33 cellular contexts compared by ENCODE assay signal in genomic region chr5:160427607-160428006, GRCh38. TPM values are rescaled to one million over a fixed set of nuclear protein-coding genes. Genes with fewer than 3 reads are reported as not detected.
"Had no signal": no experiment of that assay in that cellular context is flagged by ENCODE, and none has a peak within 500 bp of the region (broad histone marks: within the 10 kb centered on the region; RNA-seq: fewer than 3 reads in every experiment).

No MANE protein-coding gene starts in this region.

- DNase-seq: activated CD4-positive, alpha-beta T cell treated with anti-CD3 and anti-CD28 coated beads, Interleukin-2, amount 10 ng/mL, durations not matched to agents 24 days and 14 days; activated CD4-positive, alpha-beta T cell treated with anti-CD3 and anti-CD28 coated beads, Interleukin-2, amount 50 U/mL, for 4 hours; activated CD8-positive, alpha-beta T cell treated with anti-CD3 and anti-CD28 coated beads for 36 hours; activated gamma-delta T cell; activated naive CD4-positive, alpha-beta T cell treated with Interleukin-2 at 50 U/mL for 16 hours; activated naive CD8-positive, alpha-beta T cell treated with anti-CD3 and anti-CD28 coated beads, Interleukin-2, amount 10 ng/mL, durations not matched to agents 7 days and 5 days; activated T-cell treated with anti-CD3 and anti-CD28 coated beads, Interleukin-2, amount 50 U/mL, for 24 hours; amygdala; Kasumi-1; KG1; MM.1S; MV-4-11; NCI-H1092; NCI-H1436 treated with DMSO at 0.1 percent for 48 hours; NCI-H1694 treated with DMSO at 0.1 percent for 48 hours; NCI-H2081; NCI-H2171; NCI-H510A treated with DMSO at 0.1 percent for 48 hours; NCI-H748 treated with DMSO at 0.1 percent for 48 hours; NK-92 treated with Interleukin-12 subunit alpha and Interleukin-12 subunit beta, amount 100 ng/mL, for 24 hours; PC-3; Peyer's patch; RPMI8226; SHP77 treated with DMSO at 0.1 percent for 48 hours; SK-N-SH had no signal

- H3K27me3 ChIP-seq: ascending aorta, cardiac muscle cell, Peyer's patch, SJSA1 had no signal

- H3K9me3 ChIP-seq: ascending aorta, Peyer's patch, SJSA1, SK-N-SH had no signal

- H3K4me3 ChIP-seq: ascending aorta, cardiac muscle cell, Peyer's patch, SJSA1 had no signal

- H3K4me1 ChIP-seq: ascending aorta had no signal

- H3K36me3 ChIP-seq: ascending aorta, Peyer's patch had no signal

- H3K9me3 Mint-ChIP-seq: activated CD4-positive, alpha-beta T cell treated with anti-CD3 and anti-CD28 coated beads, Interleukin-2, amount 10 ng/mL, durations not matched to agents 24 days and 14 days; activated CD8-positive, alpha-beta T cell treated with anti-CD3 and anti-CD28 coated beads for 36 hours; activated naive CD4-positive, alpha-beta T cell treated with anti-CD3 and anti-CD28 coated beads, Interleukin-2, amount 50 U/mL, for 24 hours; activated naive CD8-positive, alpha-beta T cell treated with anti-CD3 and anti-CD28 coated beads, Interleukin-2, amount 10 ng/mL, durations not matched to agents 7 days and 5 days; activated T-cell treated with anti-CD3 and anti-CD28 coated beads, Interleukin-2, amount 50 U/mL, for 24 hours; activated T-helper 2 cell treated with anti-CD3 and anti-CD28 coated beads, Interferon-gamma antibody, Interleukin-2, Interleukin-4, amounts not matched to agents 10 μg/mL and 5 μg/mL and 100 μg/mL, durations not matched to agents 14 hours and 24 hours and 36 hours; T-helper 1 cell treated with Interleukin-12 subunit alpha and Interleukin-12 subunit beta and Interleukin-4 antibody, amounts not matched to agents 30 μg/mL and 1 μg/mL, for 36 hours; T-helper 2 cell treated with Interferon-gamma antibody and Interleukin-4, amounts not matched to agents 5 μg/mL and 100 μg/mL, for 36 hours had no signal

- H3K27ac ChIP-seq: ascending aorta, cardiac muscle cell, Peyer's patch, SJSA1 had no signal

- H3K27me3 Mint-ChIP-seq: activated CD4-positive, alpha-beta T cell treated with anti-CD3 and anti-CD28 coated beads, Interleukin-2, amount 10 ng/mL, durations not matched to agents 24 days and 14 days; activated CD8-positive, alpha-beta T cell treated with anti-CD3 and anti-CD28 coated beads for 36 hours; activated naive CD4-positive, alpha-beta T cell treated with anti-CD3 and anti-CD28 coated beads, Interleukin-2, amount 50 U/mL, for 24 hours; activated naive CD8-positive, alpha-beta T cell treated with anti-CD3 and anti-CD28 coated beads, Interleukin-2, amount 10 ng/mL, durations not matched to agents 7 days and 5 days; activated T-cell treated with anti-CD3 and anti-CD28 coated beads, Interleukin-2, amount 50 U/mL, for 24 hours had no signal

- H3K4me3 Mint-ChIP-seq: activated CD4-positive, alpha-beta T cell treated with anti-CD3 and anti-CD28 coated beads, Interleukin-2, amount 10 ng/mL, durations not matched to agents 24 days and 14 days; activated CD8-positive, alpha-beta T cell treated with anti-CD3 and anti-CD28 coated beads for 36 hours; activated naive CD4-positive, alpha-beta T cell treated with anti-CD3 and anti-CD28 coated beads, Interleukin-2, amount 50 U/mL, for 24 hours; activated naive CD8-positive, alpha-beta T cell treated with anti-CD3 and anti-CD28 coated beads, Interleukin-2, amount 10 ng/mL, durations not matched to agents 7 days and 5 days; activated T-cell treated with anti-CD3 and anti-CD28 coated beads, Interleukin-2, amount 50 U/mL, for 24 hours; T-helper 1 cell treated with Interleukin-12 subunit alpha and Interleukin-12 subunit beta and Interleukin-4 antibody, amounts not matched to agents 30 μg/mL and 1 μg/mL, for 36 hours; T-helper 2 cell treated with Interferon-gamma antibody and Interleukin-4, amounts not matched to agents 5 μg/mL and 100 μg/mL, for 36 hours had no signal

- ATAC-seq: activated CD8-positive, alpha-beta T cell treated with anti-CD3 and anti-CD28 coated beads for 36 hours; PC-3 had no signal

- H3K27ac Mint-ChIP-seq: activated CD4-positive, alpha-beta T cell treated with anti-CD3 and anti-CD28 coated beads, Interleukin-2, amount 10 ng/mL, durations not matched to agents 24 days and 14 days; activated CD8-positive, alpha-beta T cell treated with anti-CD3 and anti-CD28 coated beads for 36 hours; activated naive CD4-positive, alpha-beta T cell treated with anti-CD3 and anti-CD28 coated beads, Interleukin-2, amount 50 U/mL, for 24 hours; activated naive CD8-positive, alpha-beta T cell treated with anti-CD3 and anti-CD28 coated beads, Interleukin-2, amount 10 ng/mL, durations not matched to agents 7 days and 5 days; activated T-cell treated with anti-CD3 and anti-CD28 coated beads, Interleukin-2, amount 50 U/mL, for 24 hours; activated T-helper 2 cell treated with anti-CD3 and anti-CD28 coated beads, Interferon-gamma antibody, Interleukin-2, Interleukin-4, amounts not matched to agents 10 μg/mL and 5 μg/mL and 100 μg/mL, durations not matched to agents 14 hours and 24 hours and 36 hours; T-helper 1 cell treated with Interleukin-12 subunit alpha and Interleukin-12 subunit beta and Interleukin-4 antibody, amounts not matched to agents 30 μg/mL and 1 μg/mL, for 36 hours; T-helper 2 cell treated with Interferon-gamma antibody and Interleukin-4, amounts not matched to agents 5 μg/mL and 100 μg/mL, for 36 hours had no signal

RNA-seq across cellular contexts. Expression of gene FAM200C, which starts 27.8 kb away (rescaled TPM):
- total RNA-seq: ascending aorta had no signal

RNA-seq across cellular contexts. Expression of gene C1QTNF2, which starts 57.2 kb away (rescaled TPM):
- total RNA-seq: activated CD4-positive, alpha-beta T cell treated with anti-CD3 and anti-CD28 coated beads, Interleukin-2, amount 10 ng/mL, durations not matched to agents 24 days and 14 days; activated CD8-positive, alpha-beta memory T cell treated with anti-CD3 and anti-CD28 coated beads for 36 hours; activated CD8-positive, alpha-beta T cell treated with anti-CD3 and anti-CD28 coated beads for 36 hours; activated naive CD8-positive, alpha-beta T cell treated with anti-CD3 and anti-CD28 coated beads, Interleukin-2, amount 10 ng/mL, durations not matched to agents 7 days and 5 days; activated T-helper 2 cell treated with anti-CD3 and anti-CD28 coated beads, Interferon-gamma antibody, Interleukin-2, Interleukin-4, amounts not matched to agents 10 μg/mL and 5 μg/mL and 100 μg/mL, durations not matched to agents 14 hours and 24 hours and 36 hours; cardiac muscle cell had no signal
